In genomic region chr11:7571640-7572000, GRCh38 we compare ENCODE assay signal across 8 cellular contexts. TPM values are rescaled to one million over a fixed set of nuclear protein-coding genes. Genes with fewer than 3 reads are reported as not detected.
DNase-seq lines count a peak whose midpoint lies in the region; ATAC-seq, FAIRE-seq and TF ChIP-seq lines count a peak whose summit lies in the region.

No MANE protein-coding gene starts in this region.

- in situ Hi-C loops in transverse colon (cut with MboI; ENCODE audit: low pct_ligation_motif_present in 1 of 4, low pct_unique_long_range_greater_than_20kb in 1 of 4, low sequenced_read_pairs in 3 of 4), result loop anchor here in 3 of 4 donors (5.0 to 25.0 kb wide), 2 partner anchors 91 to 96 kb away; partner anchors contain the start of gene CYB5R2 (in 2 of the 3)

- H3K9me3 Mint-ChIP-seq in stimulated activated memory B cell treated with anti-CD40 and anti-IgM and Interleukin-4, amounts not matched to agents 10 μg/mL and 1 μg/mL and 100 μg/mL, for 72 hours, result no peaks in the 10 kb centered on the region

- H3K4me1 Mint-ChIP-seq in stimulated activated memory B cell treated with anti-CD40 and anti-IgM and Interleukin-4, amounts not matched to agents 10 μg/mL and 1 μg/mL and 100 μg/mL, for 72 hours, result peaks cover 61% of the 10 kb centered on the region

- TF ChIP-seq CTCF in D721Med (IDR thresholded peaks at IDR 0.05; ENCODE audit: insufficient read depth, missing control alignments) (peak; percentile 95), choroid plexus epithelial cell (conservative IDR thresholded peaks at IDR 0.05; ENCODE audit: low read depth, low read length) (peak; percentile 99), right lobe of liver (IDR thresholded peaks at IDR 0.05) (peak; percentile 92 to 96 (median 92)), transverse colon (IDR thresholded peaks at IDR 0.05) (peak; percentile 88 to 96 (median 94))

- H3K9me3 ChIP-seq in right lobe of liver (no peaks in the 10 kb centered on the region), transverse colon (no peaks in the 10 kb centered on the region)

- H3K27ac Mint-ChIP-seq in stimulated activated memory B cell treated with anti-CD40 and anti-IgM and Interleukin-4, amounts not matched to agents 10 μg/mL and 1 μg/mL and 100 μg/mL, for 72 hours, result no peak overlapping the region

- H3K4me1 ChIP-seq in right lobe of liver (peaks cover 0 to 51% (median 23%) of the 10 kb centered on the region in 4 donors), transverse colon (peaks cover 40 to 54% (median 50%) of the 10 kb centered on the region in 4 donors)

- no peak for DNase-seq in D721Med (ENCODE audit: insufficient read length, low spot score)
- peak; percentile 70 for DNase-seq in NCI-H774 (lab: John Stamatoyannopoulos, UW)
- peak; percentile 79 for DNase-seq in choroid plexus epithelial cell (ENCODE audit: low read depth)
- DNase-seq in right lobe of liver, result peak; percentile 66 to 74 (median 69)
- DNase-seq in transverse colon, result peak; percentile 82

- FAIRE-seq in D721Med (lab: Jason Lieb, UNC), result no peak

- no peak for TF ChIP-seq EP300 in transverse colon (IDR thresholded peaks at IDR 0.05; ENCODE audit: low read depth)

- H3K27me3 ChIP-seq in right lobe of liver, result no peaks in the 10 kb centered on the region
- H3K27me3 ChIP-seq in transverse colon, result no peaks in the 10 kb centered on the region

- H3K27ac ChIP-seq in right lobe of liver (peak overlapping the region; percentile 74 to 84 (median 83)), transverse colon (peak overlapping the region; percentile 86 to 92 (median 88))

- no peaks in the 10 kb centered on the region for H3K27me3 Mint-ChIP-seq in stimulated activated memory B cell treated with anti-CD40 and anti-IgM and Interleukin-4, amounts not matched to agents 10 μg/mL and 1 μg/mL and 100 μg/mL, for 72 hours

- intact Hi-C loops in right lobe of liver (cut with DNase I) (loop anchor here in 1 of 2 donors (10.0 kb wide), 1 partner anchor 83 kb away; no protein-coding TSS in a partner anchor), transverse colon (cut with DNase I; ENCODE audit: low total_unique reads) (no loop called here)

- H3K36me3 ChIP-seq in right lobe of liver, result no peaks in the 10 kb centered on the region
- no peaks in the 10 kb centered on the region for H3K36me3 ChIP-seq in transverse colon

- H3K36me3 Mint-ChIP-seq in stimulated activated memory B cell treated with anti-CD40 and anti-IgM and Interleukin-4, amounts not matched to agents 10 μg/mL and 1 μg/mL and 100 μg/mL, for 72 hours, result peaks cover 48% of the 10 kb centered on the region

- H3K4me3 ChIP-seq in choroid plexus epithelial cell (ENCODE audit: low read depth, low read length) (no peak overlapping the region), right lobe of liver (no peak overlapping the region), transverse colon (no peak overlapping the region)

- no peak overlapping the region for H3K4me3 Mint-ChIP-seq in stimulated activated memory B cell treated with anti-CD40 and anti-IgM and Interleukin-4, amounts not matched to agents 10 μg/mL and 1 μg/mL and 100 μg/mL, for 72 hours

- TF ChIP-seq POLR2A in right lobe of liver (IDR thresholded peaks at IDR 0.05) (no peak), transverse colon (IDR thresholded peaks at IDR 0.05) (no peak)

- 23% methylated on average over 4 of the region's 4 CpGs for WGBS in right lobe of liver (ENCODE audit: insufficient coverage, low coverage, low lambda C conversion rate, missing lambda C conversion rate)
- 13 to 14% methylated on average over 4 of the region's 4 CpGs for WGBS in transverse colon (ENCODE audit: low coverage in 1 of 2), 2 donors

- ATAC-seq in HG03175 (IDR thresholded peaks at IDR 0.05; ENCODE audit: unreplicated experiment) (peak; percentile 41), right lobe of liver (peak; percentile 60 to 66 (median 64)), GM18861 (IDR thresholded peaks at IDR 0.05; ENCODE audit: unreplicated experiment) (no peak)
- ATAC-seq in stimulated activated memory B cell treated with anti-CD40 and anti-IgM and Interleukin-4, amounts not matched to agents 10 μg/mL and 1 μg/mL and 100 μg/mL, for 72 hours, result no peak

RNA-seq across cellular contexts. Expression of gene PPFIBP2, which starts 57.8 kb away (rescaled TPM):
- total RNA-seq in right lobe of liver (10 to 100 TPM; 25.5 to 69.3 (median 46.6) TPM), transverse colon (100 to 1,000 TPM in 1 of 4 donors, 10 to 100 TPM in 3; 36.0 to 257 (median 83.3) TPM)

Comparison
In these comparisons a context has a peak if more than half of its experiments do, and no peak if none do; other contexts are left out.
1. ATAC-seq: peak in HG03175 (single experiment) and right lobe of liver (4 of 4); none in stimulated activated memory B cell treated with anti-CD40 and anti-IgM and Interleukin-4, amounts not matched to agents 10 μg/mL and 1 μg/mL and 100 μg/mL, for 72 hours (single experiment) and GM18861 (single experiment).
2. Peak in every context shown above with its lines, with median percentiles within 50 percentile points of each other: CTCF ChIP-seq.